Comparison of ENCODE assay signal across 10 cellular contexts in genomic region chr7:3259711-3260424, GRCh38. TPM values are rescaled to one million over a fixed set of nuclear protein-coding genes. Genes with fewer than 3 reads are reported as not detected.
DNase-seq lines count a peak whose midpoint lies in the region; ATAC-seq and TF ChIP-seq lines count a peak whose summit lies in the region.
"Had no signal": no experiment of that assay in that cellular context is flagged by ENCODE, and none has a peak within 500 bp of the region (broad histone marks: within the 10 kb centered on the region; RNA-seq: fewer than 3 reads in every experiment).

No MANE protein-coding gene starts in this region.

- no peaks in the 10 kb centered on the region for H3K36me3 Mint-ChIP-seq in activated CD4-positive, alpha-beta T cell treated with anti-CD3 and anti-CD28 coated beads, Interleukin-2, amount 10 ng/mL, durations not matched to agents 7 days and 5 days (ENCODE audit: low read depth)
- H3K36me3 Mint-ChIP-seq in activated CD4-positive, alpha-beta T cell treated with anti-CD3 and anti-CD28 coated beads for 36 hours (ENCODE audit: low read depth), result no peaks in the 10 kb centered on the region

- H2AFZ ChIP-seq in mesenchymal stem cell (ENCODE audit: low read depth, low read length), result no peak overlapping the region

- TF ChIP-seq CTCF in ascending aorta (IDR thresholded peaks at IDR 0.05), result no peak
- TF ChIP-seq CTCF in transverse colon (IDR thresholded peaks at IDR 0.05), result no peak

- H4K8ac ChIP-seq in mesenchymal stem cell (ENCODE audit: low read length), result no peak overlapping the region

- H3K27me3 Mint-ChIP-seq in activated CD4-positive, alpha-beta T cell treated with anti-CD3 and anti-CD28 coated beads, Interleukin-2, amount 10 ng/mL, durations not matched to agents 7 days and 5 days, result peaks cover 19% of the 10 kb centered on the region
- H3K27me3 Mint-ChIP-seq in activated CD4-positive, alpha-beta T cell treated with anti-CD3 and anti-CD28 coated beads for 36 hours, result peaks cover 13% of the 10 kb centered on the region

- H4K91ac ChIP-seq in mesenchymal stem cell (ENCODE audit: low read length), result no peak overlapping the region

- in situ Hi-C loops in transverse colon (cut with MboI; ENCODE audit: low pct_ligation_motif_present in 1 of 4, low pct_unique_long_range_greater_than_20kb in 1 of 4, low sequenced_read_pairs in 3 of 4), result no loop called here

- no peak overlapping the region for H2BK12ac ChIP-seq in mesenchymal stem cell (ENCODE audit: low read length in 2 of 2)

- H3K9me3 Mint-ChIP-seq in activated CD4-positive, alpha-beta T cell treated with anti-CD3 and anti-CD28 coated beads, Interleukin-2, amount 10 ng/mL, durations not matched to agents 7 days and 5 days, result no peaks in the 10 kb centered on the region
- H3K9me3 Mint-ChIP-seq in activated CD4-positive, alpha-beta T cell treated with anti-CD3 and anti-CD28 coated beads for 36 hours (ENCODE audit: low read depth), result no peaks in the 10 kb centered on the region

- no peaks in the 10 kb centered on the region for H3K36me3 ChIP-seq in ascending aorta
- no peaks in the 10 kb centered on the region for H3K36me3 ChIP-seq in mesenchymal stem cell (ENCODE audit: control insufficient read depth in 1 of 2, insufficient read depth in 2 of 2, low read depth in 1 of 2, low read length in 2 of 2)
- no peaks in the 10 kb centered on the region for H3K36me3 ChIP-seq in transverse colon
- H3K36me3 ChIP-seq: BE2C had no signal

- H2BK15ac ChIP-seq in mesenchymal stem cell (ENCODE audit: low read depth, poor library complexity, severe bottlenecking), result no peak overlapping the region

- H3K4me2 ChIP-seq in mesenchymal stem cell (ENCODE audit: low read length, poor library complexity, severe bottlenecking), result no peak overlapping the region

- no peak for ATAC-seq in activated CD4-positive, alpha-beta T cell treated with anti-CD3 and anti-CD28 coated beads for 36 hours
- ATAC-seq in GM21576 (IDR thresholded peaks at IDR 0.05; ENCODE audit: unreplicated experiment), result no peak

- TF ChIP-seq EP300 in transverse colon (IDR thresholded peaks at IDR 0.05; ENCODE audit: low read depth), result no peak

- intact Hi-C loops in activated CD4-positive, alpha-beta T cell treated with anti-CD3 and anti-CD28 coated beads for 36 hours (cut with DNase I, micrococcal nuclease), result no loop called here
- intact Hi-C loops in ascending aorta (cut with DNase I), result loop anchor here (5.0 kb wide), 1 partner anchor 43 kb away; no protein-coding TSS in a partner anchor
- intact Hi-C loops in transverse colon (cut with DNase I; ENCODE audit: low total_unique reads), result no loop called here

- H3K27me3 ChIP-seq in ascending aorta (no peaks in the 10 kb centered on the region), mesenchymal stem cell (ENCODE audit: control insufficient read depth in 1 of 2, insufficient read depth in 1 of 2, low read length in 2 of 2) (peaks cover 0 to 23% of the 10 kb centered on the region in 2 experiments), transverse colon (no peaks in the 10 kb centered on the region)
- H3K27me3 ChIP-seq: BE2C had no signal

- H3K4me1 Mint-ChIP-seq in activated CD4-positive, alpha-beta T cell treated with anti-CD3 and anti-CD28 coated beads, Interleukin-2, amount 10 ng/mL, durations not matched to agents 7 days and 5 days, result no peaks in the 10 kb centered on the region
- no peaks in the 10 kb centered on the region for H3K4me1 Mint-ChIP-seq in activated CD4-positive, alpha-beta T cell treated with anti-CD3 and anti-CD28 coated beads for 36 hours

- H3K4me3 Mint-ChIP-seq in activated CD4-positive, alpha-beta T cell treated with anti-CD3 and anti-CD28 coated beads, Interleukin-2, amount 10 ng/mL, durations not matched to agents 7 days and 5 days, result peak overlapping the region; percentile 37
- H3K4me3 Mint-ChIP-seq in activated CD4-positive, alpha-beta T cell treated with anti-CD3 and anti-CD28 coated beads for 36 hours, result no peak overlapping the region

- peak overlapping the region; percentile 90 for H3K9ac ChIP-seq in mesenchymal stem cell (ENCODE audit: low read length)

- CTCF ChIA-PET in activated CD4-positive, alpha-beta T cell treated with anti-CD3 and anti-CD28 coated beads, Interleukin-2, amount 10 ng/mL, durations not matched to agents 7 days and 5 days (lab: Charles Lee), result interaction anchor here (0.8 kb wide), 1 partner anchor 69 kb away, joined by 3 read pairs; no protein-coding TSS in a partner anchor
- CTCF ChIA-PET in activated CD4-positive, alpha-beta T cell treated with anti-CD3 and anti-CD28 coated beads for 36 hours (lab: Charles Lee), result no interaction called here

- no peak overlapping the region for H3K23ac ChIP-seq in mesenchymal stem cell (ENCODE audit: low read length in 2 of 2)

- TF ChIP-seq POLR2A in transverse colon (IDR thresholded peaks at IDR 0.05), result no peak

- no peak for DNase-seq in activated CD4-positive, alpha-beta T cell treated with anti-CD3 and anti-CD28 coated beads, Interleukin-2, amount 10 ng/mL, durations not matched to agents 7 days and 5 days
- no peak for DNase-seq in activated CD4-positive, alpha-beta T cell treated with anti-CD3 and anti-CD28 coated beads for 36 hours
- DNase-seq in ascending aorta (ENCODE audit: low spot score in 2 of 2) (no peak), mesenchymal stem cell (peak; percentile 60), transverse colon (no peak), NCI-H1048 (lab: John Stamatoyannopoulos, UW) (no peak)
- no peak for DNase-seq in central memory CD4-positive, alpha-beta T cell
- DNase-seq: BE2C, NCI-H1092 had no signal

- H3K4me1 ChIP-seq in ascending aorta (no peaks in the 10 kb centered on the region), mesenchymal stem cell (ENCODE audit: control insufficient read depth, insufficient read depth, low read depth, low read length) (no peaks in the 10 kb centered on the region), transverse colon (no peaks in the 10 kb centered on the region)
- H3K4me1 ChIP-seq: BE2C had no signal

- POLR2A ChIA-PET in activated CD4-positive, alpha-beta T cell treated with anti-CD3 and anti-CD28 coated beads, Interleukin-2, amount 10 ng/mL, durations not matched to agents 7 days and 5 days (lab: Charles Lee), result no interaction called here
- POLR2A ChIA-PET in activated CD4-positive, alpha-beta T cell treated with anti-CD3 and anti-CD28 coated beads for 36 hours (lab: Charles Lee), result no interaction called here

- no peak overlapping the region for H2BK5ac ChIP-seq in mesenchymal stem cell (ENCODE audit: low read depth, low read length, poor library complexity, severe bottlenecking)

- no peak overlapping the region for H3K14ac ChIP-seq in mesenchymal stem cell (ENCODE audit: low read length in 2 of 2)

- no peak overlapping the region for H2AK5ac ChIP-seq in mesenchymal stem cell (ENCODE audit: low read length, severe bottlenecking)

- no peak overlapping the region for H3K27ac Mint-ChIP-seq in activated CD4-positive, alpha-beta T cell treated with anti-CD3 and anti-CD28 coated beads, Interleukin-2, amount 10 ng/mL, durations not matched to agents 7 days and 5 days
- H3K27ac Mint-ChIP-seq in activated CD4-positive, alpha-beta T cell treated with anti-CD3 and anti-CD28 coated beads for 36 hours, result no peak overlapping the region

- H3K27ac ChIP-seq in ascending aorta (peak overlapping the region; percentile 47 to 53), mesenchymal stem cell (ENCODE audit: low read length, poor library complexity, severe bottlenecking) (no peak overlapping the region), transverse colon (peak overlapping the region; percentile 57 to 76 (median 63))

- H3K4me3 ChIP-seq in ascending aorta, result peak overlapping the region; percentile 23 to 58
- H3K4me3 ChIP-seq in mesenchymal stem cell (ENCODE audit: insufficient read depth in 1 of 2, low read depth in 1 of 2, low read length in 2 of 2), result peak overlapping the region in 1 of 2 experiments; percentile 79
- H3K4me3 ChIP-seq in transverse colon, result peak overlapping the region; percentile 21 to 49 (median 34)

- H3K9me3 ChIP-seq in ascending aorta (no peaks in the 10 kb centered on the region), mesenchymal stem cell (ENCODE audit: control insufficient read depth, low read length) (peaks cover 3% of the 10 kb centered on the region), transverse colon (no peaks in the 10 kb centered on the region)
- H3K9me3 ChIP-seq: BE2C had no signal

- no peaks in the 10 kb centered on the region for H3K79me1 ChIP-seq in mesenchymal stem cell (replicated peaks; ENCODE audit: low read length, poor library complexity, severe bottlenecking)

- H2BK120ac ChIP-seq in mesenchymal stem cell (ENCODE audit: low read depth, low read length), result no peak overlapping the region

- WGBS in mesenchymal stem cell, result 52% methylated on average over 17 of the region's 17 CpGs
- WGBS in transverse colon (ENCODE audit: low coverage in 1 of 2), 2 donors, result 43 to 66% methylated on average over 13 to 17 of the region's 17 CpGs

- no peak overlapping the region for H3K4ac ChIP-seq in mesenchymal stem cell (ENCODE audit: low read depth in 1 of 2, low read length in 2 of 2)

- H3K18ac ChIP-seq in mesenchymal stem cell (ENCODE audit: low read depth in 1 of 2, low read length in 2 of 2), result peak overlapping the region; percentile 11 to 40

RNA-seq across cellular contexts. Expression of gene SDK1, which starts 41.2 kb away (rescaled TPM):
- under 1 TPM; 0.10 to 0.17 TPM for total RNA-seq in activated CD4-positive, alpha-beta T cell treated with anti-CD3 and anti-CD28 coated beads, Interleukin-2, amount 10 ng/mL, durations not matched to agents 7 days and 5 days
- 1 to 10 TPM; 1.1 to 1.9 TPM for total RNA-seq in activated CD4-positive, alpha-beta T cell treated with anti-CD3 and anti-CD28 coated beads for 36 hours
- 13.3 TPM for total RNA-seq in ascending aorta
- 6.1 TPM for polyA plus RNA-seq in mesenchymal stem cell (2013, experiment 1 of 2)
- 6.0 TPM for polyA plus RNA-seq in mesenchymal stem cell (2013, experiment 2 of 2)
- total RNA-seq in transverse colon, result 1 to 10 TPM; 4.0 to 8.6 (median 5.4) TPM
